ENCODE assay signal across 8 cellular contexts in genomic region chr22:46074771-46075551, GRCh38.
DNase-seq lines count a peak whose midpoint lies in the region; ATAC-seq and TF ChIP-seq lines count a peak whose summit lies in the region.

No MANE protein-coding gene starts in this region.

- peak overlapping the region; percentile 47 to 97 (median 76) for H3K4me3 ChIP-seq in spleen

- no peak for TF ChIP-seq POLR2A in spleen (IDR thresholded peaks at IDR 0.05)

- peaks cover 13 to 87% (median 82%) of the 10 kb centered on the region in 6 donors for H3K4me1 ChIP-seq in spleen

- H3K27ac Mint-ChIP-seq in nephron progenitor cell, result no peak overlapping the region

- ATAC-seq in HG02610 (IDR thresholded peaks at IDR 0.05; ENCODE audit: unreplicated experiment), result no peak

- H3K27ac ChIP-seq in VCaP (peak overlapping the region; percentile 93), spleen (peak overlapping the region; percentile 73 to 98 (median 94))

- WGBS in spleen, 5 donors, result 28 to 52% (median 39%) methylated on average over 14 to 19 of the region's 19 CpGs

- H3K9me3 Mint-ChIP-seq in nephron progenitor cell, result no peaks in the 10 kb centered on the region

- DNase-seq in HS-27A (ENCODE audit: low read depth), result peak; percentile 33
- peak; percentile 71 for DNase-seq in cardiac septum (ENCODE audit: low spot score)
- peak; percentile 71 for DNase-seq in spleen
- DNase-seq in nephron progenitor cell, result no peak
- no peak for DNase-seq in activated CD4-positive, alpha-beta T cell treated with anti-CD3 and anti-CD28 coated beads for 1 hour
- no peak for DNase-seq in OCI-M2 (lab: John Stamatoyannopoulos, UW; ENCODE audit: unreplicated experiment)

- peaks cover 72% of the 10 kb centered on the region for H3K27me3 Mint-ChIP-seq in nephron progenitor cell (ENCODE audit: low read depth, poor library complexity)

- H3K4me3 Mint-ChIP-seq in nephron progenitor cell, result no peak overlapping the region

- TF ChIP-seq CTCF in VCaP (conservative IDR thresholded peaks at IDR 0.05) (no peak), spleen (IDR thresholded peaks at IDR 0.05 in 8 of 11, conservative IDR thresholded peaks at IDR 0.05 in 3 of 11) (no peak), nephron progenitor cell (IDR thresholded peaks at IDR 0.05) (no peak)

- H3K9me3 ChIP-seq in spleen, result no peaks in the 10 kb centered on the region

- no peaks in the 10 kb centered on the region for H3K36me3 Mint-ChIP-seq in nephron progenitor cell (ENCODE audit: low read depth)

- H3K36me3 ChIP-seq in spleen, result peaks cover 0 to 57% (median 5%) of the 10 kb centered on the region in 6 donors

- intact Hi-C loops in cardiac septum (cut with DNase I), result loop anchor here (5.0 kb wide), 2 partner anchors 32 to 63 kb away; no protein-coding TSS in a partner anchor
- intact Hi-C loops in spleen (cut with DNase I; ENCODE audit: low total_unique reads), result loop anchor here (10.0 kb wide), 1 partner anchor 70 kb away; no protein-coding TSS in a partner anchor

- H3K27me3 ChIP-seq in spleen (replicated peaks in 1 of 7), result peaks cover 0 to 3% (median 0%) of the 10 kb centered on the region in 7 donors

- H3K4me1 Mint-ChIP-seq in nephron progenitor cell, result peaks cover 5% of the 10 kb centered on the region

Comparison
In these comparisons a context has a peak if more than half of its experiments do, and no peak if none do; other contexts are left out.
1. DNase-seq: peak in HS-27A (single experiment), cardiac septum (single experiment) and spleen (single experiment); none in nephron progenitor cell (single experiment), activated CD4-positive, alpha-beta T cell treated with anti-CD3 and anti-CD28 coated beads for 1 hour (single experiment) and OCI-M2 (single experiment).